11 cellular contexts compared by ENCODE assay signal in the genomic region with DNA sequence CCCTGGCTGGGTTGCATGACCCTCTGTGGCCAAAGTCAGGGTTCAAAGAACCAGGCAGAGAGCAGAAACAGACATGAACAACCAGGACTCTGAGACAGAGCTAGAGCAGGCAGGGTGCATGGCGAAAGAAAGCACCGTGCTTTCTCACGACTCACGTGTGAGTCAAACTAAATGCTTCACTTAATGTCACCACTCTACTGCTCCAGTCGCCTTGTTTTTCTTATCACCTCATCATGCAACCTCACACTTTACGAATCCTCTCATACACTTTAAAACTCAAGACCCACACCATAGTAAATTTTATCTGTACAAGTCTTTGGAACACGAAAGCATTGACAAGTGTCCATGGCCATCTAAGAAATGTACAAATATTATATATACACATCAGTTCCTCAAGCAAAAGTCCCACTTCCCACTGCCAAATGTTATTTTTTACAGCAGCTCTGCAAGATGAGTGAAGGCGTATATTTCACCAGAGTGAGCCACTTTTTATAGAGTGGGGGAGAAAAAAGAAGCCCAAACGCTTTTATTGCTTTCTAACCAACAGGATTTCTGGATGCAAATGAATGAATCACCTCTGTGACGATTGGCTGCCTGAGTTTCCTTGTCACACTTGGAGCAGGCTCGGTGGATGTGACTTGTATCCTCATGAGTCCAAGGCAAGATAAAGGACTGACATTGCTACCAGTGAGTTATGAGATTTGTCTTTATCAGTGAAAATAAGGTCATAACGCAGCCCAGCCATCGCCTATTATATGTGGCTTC. TPM values are rescaled to one million over a fixed set of nuclear protein-coding genes. Genes with fewer than 3 reads are reported as not detected.
DNase-seq lines count a peak whose midpoint lies in the region; ATAC-seq and TF ChIP-seq lines count a peak whose summit lies in the region.
"Had no signal": no experiment of that assay in that cellular context is flagged by ENCODE, and none has a peak within 500 bp of the region (broad histone marks: within the 10 kb centered on the region; RNA-seq: fewer than 3 reads in every experiment).

No MANE protein-coding gene starts in this region.

- ATAC-seq in foreskin keratinocyte (peak; percentile 56), GM19023 (IDR thresholded peaks at IDR 0.05; ENCODE audit: unreplicated experiment) (no peak), GM18873 (IDR thresholded peaks at IDR 0.05; ENCODE audit: low FRiP score, unreplicated experiment) (no peak)

- H3K27ac ChIP-seq in foreskin keratinocyte = no peak overlapping the region
- no peak overlapping the region for H3K27ac ChIP-seq in tibial artery
- H3K27ac ChIP-seq: KMS-11 had no signal

- no peaks in the 10 kb centered on the region for H3K9me3 ChIP-seq in tibial artery

- in situ Hi-C loops in ACHN (cut with HindIII; ENCODE audit: low pct_ligation_motif_present, low pct_unique_long_range_greater_than_20kb, low sequenced_read_pairs) = no loop called here

- H3K4me1 ChIP-seq in foreskin keratinocyte (no peaks in the 10 kb centered on the region), tibial artery (peaks cover 0 to 13% (median 2%) of the 10 kb centered on the region in 4 donors)

- H3K36me3 ChIP-seq in tibial artery = no peaks in the 10 kb centered on the region

- TF ChIP-seq CTCF in HFF-Myc (IDR thresholded peaks at IDR 0.05; ENCODE audit: low read depth, low read length, missing control alignments) = no peak
- no peak for TF ChIP-seq CTCF in foreskin keratinocyte (conservative IDR thresholded peaks at IDR 0.05)
- no peak for TF ChIP-seq CTCF in tibial artery (IDR thresholded peaks at IDR 0.05)

- DNase-seq in ACHN (peak; percentile 89), HFF-Myc (ENCODE audit: extremely low read depth, low read depth) (peak; percentile 59), RPMI7951 (ENCODE audit: low read depth) (peak; percentile 88), foreskin keratinocyte (peak; percentile 41 to 71), tibial artery (no peak), NK-92 (lab: John Stamatoyannopoulos, UW; ENCODE audit: unreplicated experiment) (no peak)
- DNase-seq: left cardiac atrium had no signal

- H3K4me3 ChIP-seq in HFF-Myc (replicated peaks; ENCODE audit: low read depth, low read length) (no peak overlapping the region), tibial artery (no peak overlapping the region)

- H3K27me3 ChIP-seq in foreskin keratinocyte = peaks cover 15% of the 10 kb centered on the region
- no peaks in the 10 kb centered on the region for H3K27me3 ChIP-seq in tibial artery

- intact Hi-C loops in tibial artery (cut with DNase I; ENCODE audit: low total_unique reads) = loop anchor here (10.0 kb wide), 1 partner anchor 355 kb away; no protein-coding TSS in a partner anchor

RNA-seq across cellular contexts. Expression of gene MEGF11, which starts 16.0 kb away (rescaled TPM):
- not detected in 2 replicates for total RNA-seq in RPMI7951 (2014; rRNA removed; shearing (Covaris generic))
- total RNA-seq in foreskin keratinocyte = not detected in 2 replicates
- not detected in 2 replicates for polyA plus RNA-seq in foreskin keratinocyte
- total RNA-seq: cardiac septum, left cardiac atrium had no signal

RNA-seq across cellular contexts. Expression of gene DIS3L, which starts 23.9 kb away (rescaled TPM):
- total RNA-seq in RPMI7951 (2014; rRNA removed; shearing (Covaris generic)) = 10.5 and 18.7 TPM in 2 replicates
- total RNA-seq in foreskin keratinocyte = 9.9 and 12.2 TPM in 2 replicates
- polyA plus RNA-seq in foreskin keratinocyte = 3.0 and 4.4 TPM in 2 replicates

Comparison
In these comparisons a context has a peak if more than half of its experiments do, and no peak if none do; other contexts are left out.
1. DNase-seq: peak in ACHN (single experiment), HFF-Myc (single experiment), RPMI7951 (single experiment) and foreskin keratinocyte (2 of 2); none in tibial artery (0 of 2) and NK-92 (single experiment).